Comparison of ENCODE assay signal across 8 cellular contexts in genomic region chr19:9836021-9836420, GRCh38. TPM values are rescaled to one million over a fixed set of nuclear protein-coding genes. Genes with fewer than 3 reads are reported as not detected.
A peak's percentile ranks its signal among the peaks of the same experiment; 100 is the strongest.
DNase-seq lines count a peak whose midpoint lies in the region; ATAC-seq and TF ChIP-seq lines count a peak whose summit lies in the region.

No MANE protein-coding gene starts in this region.

- TF ChIP-seq CTCF in HEK293 (tag by site-specific recombination; IDR thresholded peaks at IDR 0.05) = peak; percentile 8; the same call in 1 of the 2 replicates
- no peak for TF ChIP-seq CTCF in mucosa of descending colon (IDR thresholded peaks at IDR 0.05)

- H3K27me3 ChIP-seq in iPS-18a (ENCODE audit: control insufficient read depth, insufficient read depth, low read length) (no peaks in the 10 kb centered on the region), subcutaneous abdominal adipose tissue (ENCODE audit: control insufficient read depth in 5 of 5, insufficient read depth in 4 of 5, low read length in 5 of 5) (no peaks in the 10 kb centered on the region)

- H3K4me1 Mint-ChIP-seq in activated T-helper 17 cell treated with anti-CD3 and anti-CD28 coated beads, Interleukin-2, amount 50 U/mL, for 72 hours = peaks cover 7% of the 10 kb centered on the region

- intact Hi-C loops in mucosa of descending colon (cut with DNase I, micrococcal nuclease) = no loop called here

- H3K36me3 ChIP-seq in HEK293 (ENCODE audit: control insufficient read depth in 2 of 2, insufficient read depth in 1 of 2, low read length in 2 of 2) (peaks cover 28 to 49% of the 10 kb centered on the region in 2 experiments), iPS-18a (ENCODE audit: control insufficient read depth, low read depth, low read length) (peaks cover 12% of the 10 kb centered on the region), subcutaneous abdominal adipose tissue (ENCODE audit: control insufficient read depth in 5 of 5, insufficient read depth in 5 of 5, low read length in 5 of 5) (peaks cover 0 to 31% (median 21%) of the 10 kb centered on the region in 5 donors), mucosa of descending colon (ENCODE audit: low read depth) (no peaks in the 10 kb centered on the region)

- no peak for ATAC-seq in activated T-helper 17 cell treated with anti-CD3 and anti-CD28 coated beads, Interleukin-2, amount 50 U/mL, for 72 hours (replicated peaks)
- no peak for ATAC-seq in mucosa of descending colon

- CTCF ChIA-PET in HEK293 (lab: Yijun Ruan, JAX) = interaction anchor here (0.5 kb wide), 1 partner anchor 700 kb away, joined by 3 read pairs; no protein-coding TSS in a partner anchor

- H3K4me3 ChIP-seq in HEK293 (ENCODE audit: low read depth, low read length) (peak overlapping the region; percentile 96), iPS-18a (ENCODE audit: low read length) (peak overlapping the region; percentile 68), subcutaneous abdominal adipose tissue (ENCODE audit: low read depth in 1 of 5, low read length in 5 of 5) (peak overlapping the region; percentile 76 to 90 (median 82)), mucosa of descending colon (no peak overlapping the region)

- H3K27ac ChIP-seq in HEK293 (ENCODE audit: extremely low read depth, low read depth, low read length) (peak overlapping the region; percentile 25; the same call in 1 of the 2 replicates), iPS-18a (ENCODE audit: low read length) (no peak overlapping the region), subcutaneous abdominal adipose tissue (ENCODE audit: low read depth, low read length) (no peak overlapping the region)

- no peaks in the 10 kb centered on the region for H3K4me1 ChIP-seq in HEK293 (ENCODE audit: control insufficient read depth, insufficient read depth, low read length)
- peaks cover 4% of the 10 kb centered on the region for H3K4me1 ChIP-seq in iPS-18a (ENCODE audit: control insufficient read depth, low read depth, low read length)
- H3K4me1 ChIP-seq in subcutaneous abdominal adipose tissue (ENCODE audit: control insufficient read depth in 5 of 5, insufficient read depth in 5 of 5, low read length in 5 of 5) = peaks cover 3 to 28% (median 20%) of the 10 kb centered on the region in 5 donors
- H3K4me1 ChIP-seq in mucosa of descending colon (ENCODE audit: low read depth) = peaks cover 8% of the 10 kb centered on the region

- no peaks in the 10 kb centered on the region for H3K9me3 ChIP-seq in HEK293 (ENCODE audit: control insufficient read depth, insufficient read depth, low read depth, low read length)
- no peaks in the 10 kb centered on the region for H3K9me3 ChIP-seq in iPS-18a (ENCODE audit: control insufficient read depth, low read depth, low read length)
- H3K9me3 ChIP-seq in subcutaneous abdominal adipose tissue (ENCODE audit: control insufficient read depth in 5 of 5, low read length in 5 of 5) = no peaks in the 10 kb centered on the region
- H3K9me3 ChIP-seq in mucosa of descending colon = no peaks in the 10 kb centered on the region

- H3K4me3 Mint-ChIP-seq in activated T-helper 17 cell treated with anti-CD3 and anti-CD28 coated beads, Interleukin-2, amount 50 U/mL, for 72 hours = peak overlapping the region; percentile 90

- DNase-seq in AG08395 (ENCODE audit: low spot score) (peak; percentile 48), NCI-H128 (lab: John Stamatoyannopoulos, UW; ENCODE audit: unreplicated experiment) (no peak), NOMO-1 treated with dmso at 0.1 percent for 144 hours (lab: John Stamatoyannopoulos, UW; ENCODE audit: unreplicated experiment) (no peak), mucosa of descending colon (no peak)

- POLR2A ChIA-PET in HEK293 (lab: Yijun Ruan, JAX) = interaction anchor here (0.6 to 1.7 kb wide), 3 partner anchors 8 to 41 kb away, joined by 4 to 8 read pairs (median 4); partner anchors contain the start of genes FBXL12 and UBL5

- H3K9ac ChIP-seq in iPS-18a (ENCODE audit: low read length) (peak overlapping the region; percentile 46), subcutaneous abdominal adipose tissue (ENCODE audit: low read length in 5 of 5) (peak overlapping the region in 4 of 5 donors; percentile 68 to 87 (median 76))

- H3K27me3 Mint-ChIP-seq in activated T-helper 17 cell treated with anti-CD3 and anti-CD28 coated beads, Interleukin-2, amount 50 U/mL, for 72 hours = no peaks in the 10 kb centered on the region

- H3K9me3 Mint-ChIP-seq in activated T-helper 17 cell treated with anti-CD3 and anti-CD28 coated beads, Interleukin-2, amount 50 U/mL, for 72 hours = no peaks in the 10 kb centered on the region

- H3K27ac Mint-ChIP-seq in activated T-helper 17 cell treated with anti-CD3 and anti-CD28 coated beads, Interleukin-2, amount 50 U/mL, for 72 hours = peak overlapping the region; percentile 78

- H3K36me3 Mint-ChIP-seq in activated T-helper 17 cell treated with anti-CD3 and anti-CD28 coated beads, Interleukin-2, amount 50 U/mL, for 72 hours (ENCODE audit: low read depth) = peaks cover 25% of the 10 kb centered on the region

TF ChIP-seq in HEK293, 187 proteins besides CTCF, POLR2A, EP300 and RAD21:
- no peak for TF ChIP-seq ZNF629 (tag by site-specific recombination; IDR thresholded peaks at IDR 0.05)
TF ChIP-seq in HEK293: peak in this region for 0.

RNA-seq across cellular contexts. Expression of gene PIN1, which starts 0.9 kb away (rescaled TPM):
- 10 to 100 TPM; 62.0 to 93.1 TPM for total RNA-seq in activated T-helper 17 cell treated with anti-CD3 and anti-CD28 coated beads, Interleukin-2, amount 50 U/mL, for 72 hours
- total RNA-seq in mucosa of descending colon = 10 to 100 TPM; 44.5 to 64.2 (median 52.5) TPM

RNA-seq across cellular contexts. Expression of gene UBL5, which starts 8.3 kb away (rescaled TPM):
- total RNA-seq in activated T-helper 17 cell treated with anti-CD3 and anti-CD28 coated beads, Interleukin-2, amount 50 U/mL, for 72 hours = 100 to 1,000 TPM; 247 to 395 TPM
- total RNA-seq in mucosa of descending colon = 100 to 1,000 TPM; 244 to 293 (median 271) TPM

RNA-seq across cellular contexts. Expression of gene FBXL12, which starts 17.1 kb away (rescaled TPM):
- total RNA-seq in activated T-helper 17 cell treated with anti-CD3 and anti-CD28 coated beads, Interleukin-2, amount 50 U/mL, for 72 hours = 10 to 100 TPM; 23.6 to 27.2 TPM
- total RNA-seq in mucosa of descending colon = 10 to 100 TPM; 25.7 to 36.1 (median 31.3) TPM
